9 cellular contexts compared by ENCODE assay signal in the genomic region with DNA sequence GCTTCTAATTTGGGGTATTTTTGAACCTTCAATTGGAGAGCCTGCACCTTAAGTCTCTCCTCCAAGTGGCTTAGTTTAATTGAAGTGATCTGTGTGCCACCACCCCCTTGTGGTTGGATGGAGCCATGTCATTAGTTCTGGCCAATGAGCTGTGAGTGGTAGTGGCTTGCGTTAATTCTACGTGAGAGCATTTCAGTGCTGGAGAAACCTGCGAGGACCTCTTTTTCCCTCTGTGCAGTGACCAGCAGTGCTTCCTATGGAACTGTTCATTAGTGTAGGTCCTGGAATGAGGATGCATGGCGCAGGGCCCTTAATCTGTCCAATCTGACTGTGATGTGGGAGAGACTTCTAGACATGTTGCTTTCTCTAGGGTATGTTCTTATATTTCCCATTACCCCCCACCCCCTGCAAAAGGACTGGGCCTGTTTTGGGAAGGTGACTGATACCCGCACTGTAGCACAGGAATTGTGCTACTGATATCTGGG. TPM values are rescaled to one million over a fixed set of nuclear protein-coding genes. Genes with fewer than 3 reads are reported as not detected.
DNase-seq lines count a peak whose midpoint lies in the region; ATAC-seq and TF ChIP-seq lines count a peak whose summit lies in the region.
"Had no signal": no experiment of that assay in that cellular context is flagged by ENCODE, and none has a peak within 500 bp of the region (broad histone marks: within the 10 kb centered on the region; RNA-seq: fewer than 3 reads in every experiment).

No MANE protein-coding gene starts in this region.

- peaks cover 62% of the 10 kb centered on the region for H3K36me3 Mint-ChIP-seq in activated T-helper 2 cell treated with anti-CD3 and anti-CD28 coated beads, Interferon-gamma antibody, Interleukin-2, Interleukin-4, amounts not matched to agents 10 μg/mL and 5 μg/mL and 100 μg/mL, durations not matched to agents 14 hours and 24 hours and 36 hours (ENCODE audit: low read depth)

- no peaks in the 10 kb centered on the region for H3K9me3 Mint-ChIP-seq in activated T-helper 2 cell treated with anti-CD3 and anti-CD28 coated beads, Interferon-gamma antibody, Interleukin-2, Interleukin-4, amounts not matched to agents 10 μg/mL and 5 μg/mL and 100 μg/mL, durations not matched to agents 14 hours and 24 hours and 36 hours
- H3K9me3 Mint-ChIP-seq: dendritic cell treated with granulocyte-macrophage colony-stimulating factor and Interleukin-4, amounts not matched to agents 40 ng/mL and 50 ng/mL, for 4 days had no signal

- H3K27ac Mint-ChIP-seq in activated T-helper 2 cell treated with anti-CD3 and anti-CD28 coated beads, Interferon-gamma antibody, Interleukin-2, Interleukin-4, amounts not matched to agents 10 μg/mL and 5 μg/mL and 100 μg/mL, durations not matched to agents 14 hours and 24 hours and 36 hours: peak overlapping the region; percentile 90

- no peak overlapping the region for H3K9ac ChIP-seq in parathyroid adenoma

- no peaks in the 10 kb centered on the region for H3K9me3 ChIP-seq in Peyer's patch
- no peaks in the 10 kb centered on the region for H3K9me3 ChIP-seq in parathyroid adenoma (ENCODE audit: control insufficient read depth, low read length)
- no peaks in the 10 kb centered on the region for H3K9me3 ChIP-seq in vagina

- no peaks in the 10 kb centered on the region for H3K36me3 ChIP-seq in Peyer's patch
- H3K36me3 ChIP-seq in parathyroid adenoma (ENCODE audit: control insufficient read depth, insufficient read depth, low read length): no peaks in the 10 kb centered on the region
- peaks cover 0 to 5% of the 10 kb centered on the region in 2 donors for H3K36me3 ChIP-seq in vagina

- peak; percentile 25 for ATAC-seq in GM19468 (IDR thresholded peaks at IDR 0.05; ENCODE audit: extremely low read depth, unreplicated experiment)
- peak; percentile 34 for ATAC-seq in HG03575 (IDR thresholded peaks at IDR 0.05; ENCODE audit: extremely low read depth, insufficient number of reproducible peaks, low FRiP score, unreplicated experiment)

- TF ChIP-seq POLR2A in Peyer's patch (IDR thresholded peaks at IDR 0.05) (no peak), vagina (IDR thresholded peaks at IDR 0.05) (no peak)

- H3K27me3 ChIP-seq in Peyer's patch: no peaks in the 10 kb centered on the region
- no peaks in the 10 kb centered on the region for H3K27me3 ChIP-seq in parathyroid adenoma (ENCODE audit: control insufficient read depth, insufficient read depth, low read length)
- H3K27me3 ChIP-seq in vagina: no peaks in the 10 kb centered on the region

- no peaks in the 10 kb centered on the region for H3K79me2 ChIP-seq in parathyroid adenoma

- H3K4me2 ChIP-seq in parathyroid adenoma (ENCODE audit: low read length): no peak overlapping the region

- peaks cover 0 to 43% (median 8%) of the 10 kb centered on the region in 4 donors for H3K4me1 ChIP-seq in Peyer's patch
- H3K4me1 ChIP-seq in parathyroid adenoma: peaks cover 4% of the 10 kb centered on the region
- H3K4me1 ChIP-seq in vagina: peaks cover 39% of the 10 kb centered on the region

- H3K4me3 Mint-ChIP-seq in activated T-helper 2 cell treated with anti-CD3 and anti-CD28 coated beads, Interferon-gamma antibody, Interleukin-2, Interleukin-4, amounts not matched to agents 10 μg/mL and 5 μg/mL and 100 μg/mL, durations not matched to agents 14 hours and 24 hours and 36 hours (ENCODE audit: low read depth): peak overlapping the region; percentile 88

- no peak overlapping the region for H2AFZ ChIP-seq in parathyroid adenoma

- DNase-seq in DMS 273 (lab: John Stamatoyannopoulos, UW; ENCODE audit: unreplicated experiment) (peak; percentile 86), Peyer's patch (peak; percentile 54 to 91 (median 74)), foreskin melanocyte (peak; percentile 55), vagina (ENCODE audit: extremely low spot score in 2 of 2) (no peak)
- DNase-seq in activated T-helper 2 cell treated with anti-CD3 and anti-CD28 coated beads, Interferon-gamma antibody, Interleukin-2, Interleukin-4, amounts not matched to agents 10 μg/mL and 5 μg/mL and 100 μg/mL, durations not matched to agents 14 hours and 24 hours and 36 hours (ENCODE audit: low spot score): peak; percentile 66

- peak; percentile 66 to 95 (median 88) for TF ChIP-seq CTCF in Peyer's patch (IDR thresholded peaks at IDR 0.05)
- peak; percentile 88 for TF ChIP-seq CTCF in parathyroid adenoma (IDR thresholded peaks at IDR 0.05)
- peak; percentile 55 to 84 (median 65) for TF ChIP-seq CTCF in vagina (IDR thresholded peaks at IDR 0.05)

- H3K4me1 Mint-ChIP-seq in activated T-helper 2 cell treated with anti-CD3 and anti-CD28 coated beads, Interferon-gamma antibody, Interleukin-2, Interleukin-4, amounts not matched to agents 10 μg/mL and 5 μg/mL and 100 μg/mL, durations not matched to agents 14 hours and 24 hours and 36 hours (ENCODE audit: low read depth): peaks cover 33% of the 10 kb centered on the region

- H3K4me3 ChIP-seq in Peyer's patch (no peak overlapping the region), parathyroid adenoma (ENCODE audit: low read depth, low read length) (no peak overlapping the region), vagina (no peak overlapping the region)

- H3K27me3 Mint-ChIP-seq in activated T-helper 2 cell treated with anti-CD3 and anti-CD28 coated beads, Interferon-gamma antibody, Interleukin-2, Interleukin-4, amounts not matched to agents 10 μg/mL and 5 μg/mL and 100 μg/mL, durations not matched to agents 14 hours and 24 hours and 36 hours (ENCODE audit: low read depth): no peaks in the 10 kb centered on the region
- H3K27me3 Mint-ChIP-seq: dendritic cell treated with granulocyte-macrophage colony-stimulating factor and Interleukin-4, amounts not matched to agents 40 ng/mL and 50 ng/mL, for 4 days had no signal

- intact Hi-C loops in activated T-helper 2 cell treated with anti-CD3 and anti-CD28 coated beads, Interferon-gamma antibody, Interleukin-2, Interleukin-4, amounts not matched to agents 10 μg/mL and 5 μg/mL and 100 μg/mL, durations not matched to agents 14 hours and 24 hours and 36 hours (cut with micrococcal nuclease): loop anchor here (1.0 to 10.0 kb wide), 6 partner anchors 8 to 605 kb away; partner anchors contain the start of genes METTL2B and RBM28
- intact Hi-C loops in vagina (cut with DNase I): loop anchor here (10.0 kb wide), 1 partner anchor 55 kb away; the partner anchor contains the start of gene IMPDH1

- H3K27ac ChIP-seq in Peyer's patch: no peak overlapping the region
- no peak overlapping the region for H3K27ac ChIP-seq in parathyroid adenoma
- H3K27ac ChIP-seq in vagina: no peak overlapping the region

RNA-seq across cellular contexts. Expression of gene HILPDA, which starts 3.8 kb away (rescaled TPM):
- 1 to 10 TPM; 2.6 to 9.0 (median 6.0) TPM for total RNA-seq in Peyer's patch
- total RNA-seq in activated T-helper 2 cell treated with anti-CD3 and anti-CD28 coated beads, Interferon-gamma antibody, Interleukin-2, Interleukin-4, amounts not matched to agents 10 μg/mL and 5 μg/mL and 100 μg/mL, durations not matched to agents 14 hours and 24 hours and 36 hours: 406 and 416 TPM in 2 replicates
- total RNA-seq in vagina: 46.4 TPM

RNA-seq across cellular contexts. Expression of gene METTL2B, which starts 17.1 kb away (rescaled TPM):
- total RNA-seq in Peyer's patch (10 to 100 TPM; 14.0 to 23.3 (median 20.4) TPM), vagina (18.4 TPM)
- total RNA-seq in activated T-helper 2 cell treated with anti-CD3 and anti-CD28 coated beads, Interferon-gamma antibody, Interleukin-2, Interleukin-4, amounts not matched to agents 10 μg/mL and 5 μg/mL and 100 μg/mL, durations not matched to agents 14 hours and 24 hours and 36 hours: 46.9 and 52.4 TPM in 2 replicates

RNA-seq across cellular contexts. Expression of gene IMPDH1, which starts 49.7 kb away (rescaled TPM):
- total RNA-seq in Peyer's patch (10 to 100 TPM in 3 of 4 donors, 1 to 10 TPM in 1; 7.9 to 45.4 (median 14.8) TPM), vagina (52.3 TPM)
- total RNA-seq in activated T-helper 2 cell treated with anti-CD3 and anti-CD28 coated beads, Interferon-gamma antibody, Interleukin-2, Interleukin-4, amounts not matched to agents 10 μg/mL and 5 μg/mL and 100 μg/mL, durations not matched to agents 14 hours and 24 hours and 36 hours: 108 and 112 TPM in 2 replicates

Comparison
In these comparisons a context has a peak if more than half of its experiments do, and no peak if none do; other contexts are left out.
1. DNase-seq: peak in DMS 273 (single experiment), Peyer's patch (3 of 3), activated T-helper 2 cell treated with anti-CD3 and anti-CD28 coated beads, Interferon-gamma antibody, Interleukin-2, Interleukin-4, amounts not matched to agents 10 μg/mL and 5 μg/mL and 100 μg/mL, durations not matched to agents 14 hours and 24 hours and 36 hours (single experiment) and foreskin melanocyte (single experiment); none in vagina (0 of 2).
2. Peak in every context shown above with its lines, with median percentiles within 50 percentile points of each other: CTCF ChIP-seq.